ENCODE assay signal across 1 cellular context in genomic region chr1:181099152-181100014, GRCh38.
TF ChIP-seq lines count a peak whose summit lies in the region.

No MANE protein-coding gene starts in this region.

TF ChIP-seq in GM12878, 131 proteins besides CTCF, POLR2A, EP300 and RAD21 (continued from another document and continues in another):
- TF ChIP-seq CUX1 (IDR thresholded peaks at IDR 0.05; ENCODE audit: insufficient replicate concordance, low read depth, low read length) (no peak), CBFB (IDR thresholded peaks at IDR 0.05; ENCODE audit: low read depth) (peak; percentile 84), BHLHE40 (IDR thresholded peaks at IDR 0.05; ENCODE audit: borderline replicate concordance in 1 of 2, low read depth in 2 of 2, low read length in 1 of 2) (peak; percentile 97 to 99), WRNIP1 (IDR thresholded peaks at IDR 0.05; ENCODE audit: borderline replicate concordance, low read depth, low read length) (no peak), MEF2A (IDR thresholded peaks at IDR 0.05; ENCODE audit: insufficient read depth, low read depth, low read length) (peak; percentile 86), GABPA (IDR thresholded peaks at IDR 0.05; ENCODE audit: low read depth) (peak; percentile 75; the same call in 1 of the 2 replicates), ZBED1 (IDR thresholded peaks at IDR 0.05; ENCODE audit: borderline replicate concordance) (peak; percentile 97; the same call in 1 of the 2 replicates), NBN (IDR thresholded peaks at IDR 0.05) (peak; percentile 56), RUNX3 (IDR thresholded peaks at IDR 0.05; ENCODE audit: low read length) (peak; percentile 98), ZNF274 (IDR thresholded peaks at IDR 0.05; ENCODE audit: insufficient read depth, insufficient read length) (no peak), SREBF1 (IDR thresholded peaks at IDR 0.05; ENCODE audit: low read length) (no peak), ZNF592 (IDR thresholded peaks at IDR 0.05) (no peak), MLLT1 (IDR thresholded peaks at IDR 0.05) (0 out of 2 replicates have a peak, but pooled peaks have one; percentile 42), MTA2 (IDR thresholded peaks at IDR 0.05; ENCODE audit: low read depth) (peak; percentile 68), ATF7 (IDR thresholded peaks at IDR 0.05; ENCODE audit: low read depth) (peak; percentile 92), ETV6 (conservative IDR thresholded peaks at IDR 0.05 in 1 of 2, IDR thresholded peaks at IDR 0.05 in 1 of 2; ENCODE audit: borderline replicate concordance in 1 of 2, low read depth in 1 of 2) (peak in 1 of 2 experiments; percentile 99; a peak in 2 of 4 replicates), MYC (IDR thresholded peaks at IDR 0.05; ENCODE audit: insufficient read depth, insufficient read length, insufficient replicate concordance, low read length, severe bottlenecking) (no peak), NFIC (IDR thresholded peaks at IDR 0.05; ENCODE audit: low read depth, low read length) (peak; percentile 98), SIN3A (IDR thresholded peaks at IDR 0.05; ENCODE audit: low read depth, low read length) (no peak), SMARCA5 (IDR thresholded peaks at IDR 0.05) (no peak), TARDBP (IDR thresholded peaks at IDR 0.05; ENCODE audit: borderline replicate concordance) (peak; percentile 57; the same call in 1 of the 2 replicates), ZSCAN29 (IDR thresholded peaks at IDR 0.05) (no peak), SP1 (IDR thresholded peaks at IDR 0.05; ENCODE audit: low read depth, low read length) (peak; percentile 51), FOXK2 (IDR thresholded peaks at IDR 0.05) (no peak), ATF2 (IDR thresholded peaks at IDR 0.05; ENCODE audit: low read length) (peak; percentile 99), BCL3 (IDR thresholded peaks at IDR 0.05; ENCODE audit: borderline replicate concordance, insufficient read depth, low read depth, low read length, poor library complexity, severe bottlenecking) (peak; percentile 95), USF2 (IDR thresholded peaks at IDR 0.05; ENCODE audit: borderline replicate concordance, low read depth, low read length) (no peak; the same call in 1 of the 2 replicates), KDM1A (IDR thresholded peaks at IDR 0.05; ENCODE audit: borderline replicate concordance) (no peak), SIX5 (IDR thresholded peaks at IDR 0.05; ENCODE audit: low read depth, low read length, severe bottlenecking) (no peak), CHD2 (IDR thresholded peaks at IDR 0.05; ENCODE audit: borderline replicate concordance, low read depth, low read length) (no peak), TCF12 (IDR thresholded peaks at IDR 0.05; ENCODE audit: low read depth, low read length) (peak; percentile 77), NFXL1 (IDR thresholded peaks at IDR 0.05; ENCODE audit: borderline replicate concordance) (no peak), CEBPB (IDR thresholded peaks at IDR 0.05; ENCODE audit: borderline replicate concordance in 1 of 2, low read depth in 2 of 2, low read length in 2 of 2) (peak in 1 of 2 experiments; percentile 58; a peak in 2 of 4 replicates), ZNF622 (IDR thresholded peaks at IDR 0.05) (no peak), BCL11A (IDR thresholded peaks at IDR 0.05; ENCODE audit: low read depth, low read length) (peak; percentile 96), ASH2L (IDR thresholded peaks at IDR 0.05; ENCODE audit: borderline replicate concordance, low read depth) (no peak), RAD51 (IDR thresholded peaks at IDR 0.05) (0 out of 2 replicates have a peak, but pooled peaks have one; percentile 33), MXI1 (IDR thresholded peaks at IDR 0.05; ENCODE audit: low read depth, low read length) (peak; percentile 70; the same call in 1 of the 2 replicates), JUND (IDR thresholded peaks at IDR 0.05; ENCODE audit: low read depth, low read length) (peak; percentile 88), CBX5 (IDR thresholded peaks at IDR 0.05; ENCODE audit: low read depth) (0 out of 2 replicates have a peak, but pooled peaks have one; percentile 53), RB1 (IDR thresholded peaks at IDR 0.05; ENCODE audit: borderline replicate concordance) (no peak), TBL1XR1 (IDR thresholded peaks at IDR 0.05; ENCODE audit: low read depth, low read length) (peak; percentile 90)
- TF ChIP-seq, protein P1, sequence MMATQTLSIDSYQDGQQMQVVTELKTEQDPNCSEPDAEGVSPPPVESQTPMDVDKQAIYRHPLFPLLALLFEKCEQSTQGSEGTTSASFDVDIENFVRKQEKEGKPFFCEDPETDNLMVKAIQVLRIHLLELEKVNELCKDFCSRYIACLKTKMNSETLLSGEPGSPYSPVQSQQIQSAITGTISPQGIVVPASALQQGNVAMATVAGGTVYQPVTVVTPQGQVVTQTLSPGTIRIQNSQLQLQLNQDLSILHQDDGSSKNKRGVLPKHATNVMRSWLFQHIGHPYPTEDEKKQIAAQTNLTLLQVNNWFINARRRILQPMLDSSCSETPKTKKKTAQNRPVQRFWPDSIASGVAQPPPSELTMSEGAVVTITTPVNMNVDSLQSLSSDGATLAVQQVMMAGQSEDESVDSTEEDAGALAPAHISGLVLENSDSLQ (IDR thresholded peaks at IDR 0.05), result peak; percentile 68
- TF ChIP-seq, protein P2, sequence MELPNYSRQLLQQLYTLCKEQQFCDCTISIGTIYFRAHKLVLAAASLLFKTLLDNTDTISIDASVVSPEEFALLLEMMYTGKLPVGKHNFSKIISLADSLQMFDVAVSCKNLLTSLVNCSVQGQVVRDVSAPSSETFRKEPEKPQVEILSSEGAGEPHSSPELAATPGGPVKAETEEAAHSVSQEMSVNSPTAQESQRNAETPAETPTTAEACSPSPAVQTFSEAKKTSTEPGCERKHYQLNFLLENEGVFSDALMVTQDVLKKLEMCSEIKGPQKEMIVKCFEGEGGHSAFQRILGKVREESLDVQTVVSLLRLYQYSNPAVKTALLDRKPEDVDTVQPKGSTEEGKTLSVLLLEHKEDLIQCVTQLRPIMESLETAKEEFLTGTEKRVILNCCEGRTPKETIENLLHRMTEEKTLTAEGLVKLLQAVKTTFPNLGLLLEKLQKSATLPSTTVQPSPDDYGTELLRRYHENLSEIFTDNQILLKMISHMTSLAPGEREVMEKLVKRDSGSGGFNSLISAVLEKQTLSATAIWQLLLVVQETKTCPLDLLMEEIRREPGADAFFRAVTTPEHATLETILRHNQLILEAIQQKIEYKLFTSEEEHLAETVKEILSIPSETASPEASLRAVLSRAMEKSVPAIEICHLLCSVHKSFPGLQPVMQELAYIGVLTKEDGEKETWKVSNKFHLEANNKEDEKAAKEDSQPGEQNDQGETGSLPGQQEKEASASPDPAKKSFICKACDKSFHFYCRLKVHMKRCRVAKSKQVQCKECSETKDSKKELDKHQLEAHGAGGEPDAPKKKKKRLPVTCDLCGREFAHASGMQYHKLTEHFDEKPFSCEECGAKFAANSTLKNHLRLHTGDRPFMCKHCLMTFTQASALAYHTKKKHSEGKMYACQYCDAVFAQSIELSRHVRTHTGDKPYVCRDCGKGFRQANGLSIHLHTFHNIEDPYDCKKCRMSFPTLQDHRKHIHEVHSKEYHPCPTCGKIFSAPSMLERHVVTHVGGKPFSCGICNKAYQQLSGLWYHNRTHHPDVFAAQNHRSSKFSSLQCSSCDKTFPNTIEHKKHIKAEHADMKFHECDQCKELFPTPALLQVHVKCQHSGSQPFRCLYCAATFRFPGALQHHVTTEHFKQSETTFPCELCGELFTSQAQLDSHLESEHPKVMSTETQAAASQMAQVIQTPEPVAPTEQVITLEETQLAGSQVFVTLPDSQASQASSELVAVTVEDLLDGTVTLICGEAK (IDR thresholded peaks at IDR 0.05; ENCODE audit: borderline replicate concordance), result no peak
